1 cellular context compared by ENCODE assay signal in genomic region chr7:127392182-127392565, GRCh38.
TF ChIP-seq lines count a peak whose summit lies in the region.

No MANE protein-coding gene starts in this region.

TF ChIP-seq in GM12878, 131 proteins besides CTCF, POLR2A, EP300 and RAD21 (continued from another document):
- TF ChIP-seq ATF3 (IDR thresholded peaks at IDR 0.05; ENCODE audit: borderline replicate concordance, extremely low read depth, low read depth, low read length) (no peak), ZBTB11 (CRISPR knock-in tag; IDR thresholded peaks at IDR 0.05) (peak; percentile 49; the same call in 1 of the 2 replicates), CREM (IDR thresholded peaks at IDR 0.05; ENCODE audit: low read depth) (no peak; the same call in 1 of the 2 replicates), CBX5 (IDR thresholded peaks at IDR 0.05; ENCODE audit: low read depth) (peak; percentile 90; the same call in 1 of the 2 replicates), STAT1 (conservative IDR thresholded peaks at IDR 0.05) (no peak), CEBPZ (IDR thresholded peaks at IDR 0.05; ENCODE audit: low read depth, low read length) (no peak), ZNF687 (IDR thresholded peaks at IDR 0.05) (no peak), HDGF (IDR thresholded peaks at IDR 0.05) (no peak), HCFC1 (IDR thresholded peaks at IDR 0.05; ENCODE audit: low read length) (peak; percentile 26; the same call in 1 of the 2 replicates), SREBF2 (IDR thresholded peaks at IDR 0.05; ENCODE audit: low read length) (no peak), MEF2B (IDR thresholded peaks at IDR 0.05; ENCODE audit: partially characterized antibody, poor library complexity, severe bottlenecking) (peak; percentile 7), ZNF274 (IDR thresholded peaks at IDR 0.05; ENCODE audit: insufficient read depth, insufficient read length) (no peak), SMAD5 (IDR thresholded peaks at IDR 0.05; ENCODE audit: low read depth) (no peak), IRF5 (IDR thresholded peaks at IDR 0.05; ENCODE audit: borderline replicate concordance) (no peak), GATAD2B (conservative IDR thresholded peaks at IDR 0.05; ENCODE audit: low read depth) (peak; percentile 97; the same call in 1 of the 2 replicates), CBX3 (IDR thresholded peaks at IDR 0.05; ENCODE audit: borderline replicate concordance, low read depth) (no peak), SUPT20H (IDR thresholded peaks at IDR 0.05; ENCODE audit: borderline replicate concordance, control insufficient read depth, low read depth, low read length) (no peak), BACH1 (IDR thresholded peaks at IDR 0.05; ENCODE audit: borderline replicate concordance) (no peak; the same call in 1 of the 2 replicates), DPF2 (IDR thresholded peaks at IDR 0.05) (peak; percentile 44; the same call in 1 of the 2 replicates), POLR2AphosphoS2 (IDR thresholded peaks at IDR 0.05; ENCODE audit: low read depth, low read length) (no peak), GABPA (IDR thresholded peaks at IDR 0.05; ENCODE audit: low read depth) (no peak), ZNF207 (IDR thresholded peaks at IDR 0.05; ENCODE audit: borderline replicate concordance) (peak; percentile 62; the same call in 1 of the 2 replicates), MYB (IDR thresholded peaks at IDR 0.05; ENCODE audit: borderline replicate concordance, low read depth, low read length) (no peak), MYC (IDR thresholded peaks at IDR 0.05; ENCODE audit: insufficient read depth, insufficient read length, insufficient replicate concordance, low read length, severe bottlenecking) (no peak), RBBP5 (conservative IDR thresholded peaks at IDR 0.05) (no peak), TCF3 (IDR thresholded peaks at IDR 0.05; ENCODE audit: borderline replicate concordance, insufficient read depth, low read depth, low read length) (peak; percentile 22; the same call in 1 of the 2 replicates), NFYA (IDR thresholded peaks at IDR 0.05; ENCODE audit: borderline replicate concordance, low read depth, low read length) (no peak), NR2C1 (IDR thresholded peaks at IDR 0.05) (no peak), ZNF217 (IDR thresholded peaks at IDR 0.05) (no peak), LARP7 (IDR thresholded peaks at IDR 0.05) (no peak; the same call in 1 of the 2 replicates), MTA2 (IDR thresholded peaks at IDR 0.05; ENCODE audit: low read depth) (no peak), USF1 (IDR thresholded peaks at IDR 0.05; ENCODE audit: borderline replicate concordance, extremely low read length, insufficient read depth, low read depth, low read length) (no peak), NFXL1 (IDR thresholded peaks at IDR 0.05; ENCODE audit: borderline replicate concordance) (no peak), HDAC2 (IDR thresholded peaks at IDR 0.05) (no peak), HDAC6 (IDR thresholded peaks at IDR 0.05; ENCODE audit: unreplicated experiment) (no peak), NRF1 (conservative IDR thresholded peaks at IDR 0.05; ENCODE audit: low read depth, low read length) (no peak), RB1 (IDR thresholded peaks at IDR 0.05; ENCODE audit: borderline replicate concordance) (no peak), MLLT1 (IDR thresholded peaks at IDR 0.05) (no peak), MAX (IDR thresholded peaks at IDR 0.05; ENCODE audit: low read depth, low read length) (peak; percentile 56; the same call in 1 of the 2 replicates), ATF2 (IDR thresholded peaks at IDR 0.05; ENCODE audit: low read length) (no peak)
TF ChIP-seq in GM12878: peak in this region for 26.
